2 cellular contexts compared by ENCODE assay signal in the genomic region with DNA sequence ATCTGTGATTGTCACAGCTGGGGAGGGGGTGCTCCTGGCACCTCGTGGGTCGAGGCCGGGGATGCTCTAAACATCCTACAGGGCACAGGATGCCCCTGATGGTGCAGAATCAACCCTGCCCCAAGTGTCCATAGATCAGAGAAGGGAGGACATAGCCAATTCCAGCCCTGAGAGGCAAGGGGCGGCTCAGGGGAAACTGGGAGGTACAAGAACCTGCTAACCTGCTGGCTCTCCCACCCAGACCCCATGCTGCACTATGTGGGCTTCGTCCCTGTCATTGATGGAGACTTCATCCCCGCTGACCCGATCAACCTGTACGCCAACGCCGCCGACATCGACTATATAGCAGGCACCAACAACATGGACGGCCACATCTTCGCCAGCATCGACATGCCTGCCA. TPM values are rescaled to one million over a fixed set of nuclear protein-coding genes. Genes with fewer than 3 reads are reported as not detected.
"Had no signal": no experiment of that assay in that cellular context is flagged by ENCODE, and none has a peak within 500 bp of the region (broad histone marks: within the 10 kb centered on the region; RNA-seq: fewer than 3 reads in every experiment).

No MANE protein-coding gene starts in this region.

RNA-seq across cellular contexts. Expression of gene CEL, which starts 6.7 kb away (rescaled TPM):
- total RNA-seq: skeletal muscle tissue had no signal
- polyA plus RNA-seq: naive thymus-derived CD8-positive, alpha-beta T cell had no signal
